ENCODE assay signal across 1 cellular context in genomic region chr12:53464685-53465084, GRCh38.
A peak's percentile ranks its signal among the peaks of the same experiment; 100 is the strongest.
TF ChIP-seq lines count a peak whose summit lies in the region.

No MANE protein-coding gene starts in this region.

TF ChIP-seq in K562, 482 proteins besides CTCF, POLR2A, EP300 and RAD21:
- TF ChIP-seq ZNF507 (tag; conservative IDR thresholded peaks at IDR 0.05), result no peak
- peak; percentile 60 for TF ChIP-seq RBFOX2 (IDR thresholded peaks at IDR 0.05; ENCODE audit: low read depth, low read length)
- peak; percentile 56 for TF ChIP-seq POLR2G (IDR thresholded peaks at IDR 0.05; ENCODE audit: low read depth, low read length)
TF ChIP-seq in K562: peak in this region for 2.
